8 cellular contexts compared by ENCODE assay signal in the genomic region with DNA sequence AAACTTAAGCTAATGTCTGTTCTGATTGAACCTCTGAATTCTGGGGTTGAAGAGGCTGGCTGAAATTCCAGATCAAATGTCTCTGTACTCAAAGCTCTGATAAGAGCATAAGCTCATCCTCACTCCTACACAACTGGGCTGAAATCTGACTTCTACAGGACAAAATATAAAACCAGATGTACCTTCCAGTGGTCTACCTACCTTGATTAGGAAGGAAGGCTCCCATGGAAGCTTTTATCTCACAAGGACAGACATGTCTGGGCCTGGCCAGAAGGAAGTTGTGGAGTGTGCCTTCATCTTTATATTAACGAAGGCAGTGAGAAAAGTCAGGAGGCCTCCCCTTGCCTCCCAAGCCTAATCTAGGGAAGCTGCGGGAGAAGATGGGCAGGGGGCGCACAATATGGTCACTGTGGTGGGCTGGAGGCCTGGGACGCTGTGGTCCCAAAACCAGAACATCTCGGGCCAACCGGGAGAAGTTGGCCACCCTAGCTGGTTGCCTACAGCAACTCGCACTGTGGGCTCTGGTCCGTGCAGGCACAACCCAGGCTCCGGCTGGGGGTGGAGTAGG. TPM values are rescaled to one million over a fixed set of nuclear protein-coding genes. Genes with fewer than 3 reads are reported as not detected.
DNase-seq lines count a peak whose midpoint lies in the region; ATAC-seq and TF ChIP-seq lines count a peak whose summit lies in the region.

No MANE protein-coding gene starts in this region.

- peak overlapping the region; percentile 93 for H3K9ac ChIP-seq in adipocyte (ENCODE audit: low read length)

- no peaks in the 10 kb centered on the region for H3K9me3 ChIP-seq in adipocyte (ENCODE audit: control insufficient read depth, low read length)
- H3K9me3 ChIP-seq in left lung: no peaks in the 10 kb centered on the region
- no peaks in the 10 kb centered on the region for H3K9me3 ChIP-seq in thymus (ENCODE audit: control insufficient read depth)

- H3K4me1 ChIP-seq in adipocyte (ENCODE audit: control insufficient read depth, insufficient read depth, low read length) (peaks cover 10% of the 10 kb centered on the region), left lung (peaks cover 9 to 24% of the 10 kb centered on the region in 2 donors), thymus (ENCODE audit: control insufficient read depth, insufficient read depth, low read length) (peaks cover 12% of the 10 kb centered on the region)

- no peaks in the 10 kb centered on the region for H3K27me3 ChIP-seq in adipocyte (replicated peaks; ENCODE audit: control insufficient read depth, insufficient read depth, low read length)
- H3K27me3 ChIP-seq in left lung: no peaks in the 10 kb centered on the region
- no peaks in the 10 kb centered on the region for H3K27me3 ChIP-seq in thymus (ENCODE audit: control insufficient read depth, insufficient read depth)

- DNase-seq in GM12865 (ENCODE audit: low read depth) (no peak), adipocyte (ENCODE audit: low read depth) (no peak), left lung (no peak), GM20000 (ENCODE audit: low spot score) (no peak), NCI-H345 treated with DMSO at 0.1 percent for 48 hours (lab: John Stamatoyannopoulos, UW; ENCODE audit: unreplicated experiment) (no peak)

- intact Hi-C loops in left lung (cut with DNase I): loop anchor here in 1 of 2 donors (10.0 kb wide), 1 partner anchor 80 kb away; a partner anchor contains a TSS

- H3K36me3 ChIP-seq in adipocyte (ENCODE audit: control insufficient read depth, insufficient read depth, low read length, severe bottlenecking) (peaks cover 12% of the 10 kb centered on the region), left lung (no peaks in the 10 kb centered on the region), thymus (ENCODE audit: control insufficient read depth, insufficient read depth) (no peaks in the 10 kb centered on the region)

- H3K4me3 ChIP-seq in GM12865 (ENCODE audit: low read depth, low read length) (peak overlapping the region; percentile 97), adipocyte (ENCODE audit: low read length) (peak overlapping the region; percentile 88), left lung (peak overlapping the region; percentile 61 to 75), thymus (ENCODE audit: low read length) (peak overlapping the region; percentile 78)

- TF ChIP-seq CTCF in GM12865 (IDR thresholded peaks at IDR 0.05; ENCODE audit: insufficient read depth, low read depth, low read length, missing control alignments) (no peak), left lung (IDR thresholded peaks at IDR 0.05) (no peak), GM20000 (IDR thresholded peaks at IDR 0.05; ENCODE audit: extremely low read depth, missing control alignments) (no peak)

- ATAC-seq in HG03175 (IDR thresholded peaks at IDR 0.05; ENCODE audit: unreplicated experiment) (peak; percentile 46), left lung (peak; percentile 1), HG02763 (IDR thresholded peaks at IDR 0.05; ENCODE audit: unreplicated experiment) (no peak)

- peak overlapping the region; percentile 97 for H3K27ac ChIP-seq in left lung
- H3K27ac ChIP-seq in thymus (ENCODE audit: low read depth): peak overlapping the region; percentile 98

- 4% methylated on average over 9 of the region's 9 CpGs for WGBS in thymus

RNA-seq across cellular contexts. Expression of a gene that starts 55.6 kb away (rescaled TPM):
- 10 to 100 TPM in 1 of 2 donors, 1 to 10 TPM in 1; 9.8 to 14.1 TPM for total RNA-seq in left lung
- 7.9 TPM for polyA plus RNA-seq in thymus
